In the genomic region with DNA sequence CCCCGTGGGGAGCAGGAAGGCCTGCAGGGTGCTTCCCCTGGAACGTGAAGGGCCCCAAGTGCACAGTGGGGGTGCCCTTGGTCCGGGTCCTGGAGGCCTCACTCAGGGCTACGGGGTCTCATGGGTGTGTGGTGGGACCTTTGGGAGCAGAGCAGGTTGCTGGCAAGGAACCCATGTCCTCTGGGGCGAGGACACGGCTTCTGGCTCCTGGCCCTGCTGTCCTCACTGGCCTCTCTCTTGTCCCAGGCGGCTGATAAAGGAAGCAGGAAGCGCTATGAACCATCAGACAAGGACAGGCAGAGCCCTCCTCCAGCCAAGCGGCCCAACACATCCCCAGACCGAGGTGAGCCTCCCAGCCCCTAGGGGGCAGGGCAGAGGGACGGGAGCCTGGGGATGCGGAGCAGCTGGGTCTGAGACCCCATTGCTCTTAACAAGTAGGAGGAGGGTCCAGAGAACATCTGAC, we compare ENCODE assay signal across 1 cellular context.
TF ChIP-seq lines count a peak whose summit lies in the region.

No MANE protein-coding gene starts in this region.

TF ChIP-seq in K562, 482 proteins besides CTCF, POLR2A, EP300 and RAD21 (continues in another document):
- TF ChIP-seq ZNF644 (tag; IDR thresholded peaks at IDR 0.05; ENCODE audit: low read depth) (no peak), ZNF23 (CRISPR knock-in tag; IDR thresholded peaks at IDR 0.05) (no peak), PRDM10 (IDR thresholded peaks at IDR 0.05; ENCODE audit: partially characterized antibody) (peak; percentile 35), HMGXB4 (CRISPR knock-in tag; IDR thresholded peaks at IDR 0.05) (no peak), MAFK (IDR thresholded peaks at IDR 0.05; ENCODE audit: low read length) (no peak), ZNF717 (CRISPR knock-in tag; IDR thresholded peaks at IDR 0.05) (no peak), SRSF9 (IDR thresholded peaks at IDR 0.05; ENCODE audit: borderline replicate concordance, low read depth, low read length) (no peak), ZBTB11 (CRISPR knock-in tag; IDR thresholded peaks at IDR 0.05) (no peak), ETV6 (IDR thresholded peaks at IDR 0.05; ENCODE audit: borderline replicate concordance in 1 of 2, low read depth in 2 of 2, low read length in 1 of 2) (no peak), ETV6 (CRISPR knock-in tag; IDR thresholded peaks at IDR 0.05; ENCODE audit: borderline replicate concordance) (no peak), CAMTA2 (CRISPR knock-in tag; conservative IDR thresholded peaks at IDR 0.05) (no peak), ZBTB7A (IDR thresholded peaks at IDR 0.05; ENCODE audit: borderline replicate concordance, control insufficient read depth, low read depth, low read length) (peak; percentile 67; the same call in 1 of the 2 replicates), GTF2A2 (tag; IDR thresholded peaks at IDR 0.05) (no peak), ZFPM2 (CRISPR knock-in tag; IDR thresholded peaks at IDR 0.05) (no peak), HLTF (IDR thresholded peaks at IDR 0.05) (no peak), NCOA6 (IDR thresholded peaks at IDR 0.05) (no peak), RFX5 (IDR thresholded peaks at IDR 0.05; ENCODE audit: low read depth, low read length) (no peak), JUN (IDR thresholded peaks at IDR 0.05; ENCODE audit: borderline replicate concordance, low read depth, low read length) (0 out of 2 replicates have a peak, but pooled peaks have one; percentile 41), JUN (CRISPR knock-in tag; IDR thresholded peaks at IDR 0.05; ENCODE audit: borderline replicate concordance) (no peak), DIDO1 (tag; IDR thresholded peaks at IDR 0.05; ENCODE audit: low read depth) (no peak), PHB2 (IDR thresholded peaks at IDR 0.05; ENCODE audit: low read depth) (no peak), ZNF217 (CRISPR knock-in tag; IDR thresholded peaks at IDR 0.05) (no peak), HDGF (IDR thresholded peaks at IDR 0.05) (peak; percentile 80), NCOA4 (IDR thresholded peaks at IDR 0.05; ENCODE audit: partially characterized antibody) (no peak), KAT2B (IDR thresholded peaks at IDR 0.05; ENCODE audit: low read depth, low read length) (peak; percentile 40), POLR2B (IDR thresholded peaks at IDR 0.05; ENCODE audit: low read depth, partially characterized antibody) (no peak), ZBED1 (IDR thresholded peaks at IDR 0.05) (no peak; the same call in 1 of the 2 replicates), ZNF184 (CRISPR knock-in tag; IDR thresholded peaks at IDR 0.05) (no peak), ZNF76 (CRISPR knock-in tag; IDR thresholded peaks at IDR 0.05; ENCODE audit: borderline replicate concordance) (no peak), HCFC1 (IDR thresholded peaks at IDR 0.05; ENCODE audit: low read depth, low read length) (peak; percentile 69), RAD51 (IDR thresholded peaks at IDR 0.05; ENCODE audit: borderline replicate concordance, low read depth) (no peak), RCOR1 (IDR thresholded peaks at IDR 0.05; ENCODE audit: borderline replicate concordance in 1 of 2, low read depth in 2 of 2, low read length in 2 of 2) (peak; percentile 46 to 97; a peak in 3 of 4 replicates), ZNF274 (IDR thresholded peaks at IDR 0.05; ENCODE audit: borderline replicate concordance, low read depth, low read length) (no peak), FUS (optimal IDR thresholded peaks at IDR 0.05; ENCODE audit: low read depth, low read length) (no peak), TRIM25 (IDR thresholded peaks at IDR 0.05; ENCODE audit: borderline replicate concordance) (no peak), HNRNPK (IDR thresholded peaks at IDR 0.05; ENCODE audit: low read depth, low read length, poor library complexity, severe bottlenecking) (no peak), ERF (CRISPR knock-in tag; IDR thresholded peaks at IDR 0.05) (no peak), CBX1 (IDR thresholded peaks at IDR 0.05; ENCODE audit: low read depth) (no peak), GATAD2B (IDR thresholded peaks at IDR 0.05; ENCODE audit: borderline replicate concordance) (no peak), ETS2 (tag; IDR thresholded peaks at IDR 0.05; ENCODE audit: borderline replicate concordance, poor library complexity, severe bottlenecking) (no peak), ZNF384 (IDR thresholded peaks at IDR 0.05; ENCODE audit: low read depth, low read length) (no peak), GTF2F1 (IDR thresholded peaks at IDR 0.05; ENCODE audit: low read depth, low read length) (no peak), POLR3A (IDR thresholded peaks at IDR 0.05; ENCODE audit: borderline replicate concordance, extremely low read depth, insufficient read depth, insufficient read length) (no peak), KDM4B (IDR thresholded peaks at IDR 0.05; ENCODE audit: borderline replicate concordance in 2 of 2, low read depth in 1 of 2) (no peak), ZNF174 (CRISPR knock-in tag; IDR thresholded peaks at IDR 0.05) (no peak), RNF219 (CRISPR knock-in tag; IDR thresholded peaks at IDR 0.05) (no peak), SMARCA5 (IDR thresholded peaks at IDR 0.05) (no peak), BCOR (IDR thresholded peaks at IDR 0.05) (no peak; the same call in 1 of the 2 replicates), SMC3 (conservative IDR thresholded peaks at IDR 0.05; ENCODE audit: insufficient read depth, low read depth, low read length) (peak; percentile 60)
- TF ChIP-seq, protein P1, sequence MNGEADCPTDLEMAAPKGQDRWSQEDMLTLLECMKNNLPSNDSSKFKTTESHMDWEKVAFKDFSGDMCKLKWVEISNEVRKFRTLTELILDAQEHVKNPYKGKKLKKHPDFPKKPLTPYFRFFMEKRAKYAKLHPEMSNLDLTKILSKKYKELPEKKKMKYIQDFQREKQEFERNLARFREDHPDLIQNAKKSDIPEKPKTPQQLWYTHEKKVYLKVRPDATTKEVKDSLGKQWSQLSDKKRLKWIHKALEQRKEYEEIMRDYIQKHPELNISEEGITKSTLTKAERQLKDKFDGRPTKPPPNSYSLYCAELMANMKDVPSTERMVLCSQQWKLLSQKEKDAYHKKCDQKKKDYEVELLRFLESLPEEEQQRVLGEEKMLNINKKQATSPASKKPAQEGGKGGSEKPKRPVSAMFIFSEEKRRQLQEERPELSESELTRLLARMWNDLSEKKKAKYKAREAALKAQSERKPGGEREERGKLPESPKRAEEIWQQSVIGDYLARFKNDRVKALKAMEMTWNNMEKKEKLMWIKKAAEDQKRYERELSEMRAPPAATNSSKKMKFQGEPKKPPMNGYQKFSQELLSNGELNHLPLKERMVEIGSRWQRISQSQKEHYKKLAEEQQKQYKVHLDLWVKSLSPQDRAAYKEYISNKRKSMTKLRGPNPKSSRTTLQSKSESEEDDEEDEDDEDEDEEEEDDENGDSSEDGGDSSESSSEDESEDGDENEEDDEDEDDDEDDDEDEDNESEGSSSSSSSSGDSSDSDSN (IDR thresholded peaks at IDR 0.05; ENCODE audit: borderline replicate concordance in 1 of 2, low read depth in 2 of 2, low read length in 2 of 2) = peak; percentile 44 to 81; a peak in 1 of 4 replicates
- TF ChIP-seq, protein P2, sequence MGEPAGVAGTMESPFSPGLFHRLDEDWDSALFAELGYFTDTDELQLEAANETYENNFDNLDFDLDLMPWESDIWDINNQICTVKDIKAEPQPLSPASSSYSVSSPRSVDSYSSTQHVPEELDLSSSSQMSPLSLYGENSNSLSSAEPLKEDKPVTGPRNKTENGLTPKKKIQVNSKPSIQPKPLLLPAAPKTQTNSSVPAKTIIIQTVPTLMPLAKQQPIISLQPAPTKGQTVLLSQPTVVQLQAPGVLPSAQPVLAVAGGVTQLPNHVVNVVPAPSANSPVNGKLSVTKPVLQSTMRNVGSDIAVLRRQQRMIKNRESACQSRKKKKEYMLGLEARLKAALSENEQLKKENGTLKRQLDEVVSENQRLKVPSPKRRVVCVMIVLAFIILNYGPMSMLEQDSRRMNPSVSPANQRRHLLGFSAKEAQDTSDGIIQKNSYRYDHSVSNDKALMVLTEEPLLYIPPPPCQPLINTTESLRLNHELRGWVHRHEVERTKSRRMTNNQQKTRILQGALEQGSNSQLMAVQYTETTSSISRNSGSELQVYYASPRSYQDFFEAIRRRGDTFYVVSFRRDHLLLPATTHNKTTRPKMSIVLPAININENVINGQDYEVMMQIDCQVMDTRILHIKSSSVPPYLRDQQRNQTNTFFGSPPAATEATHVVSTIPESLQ (CRISPR knock-in tag; IDR thresholded peaks at IDR 0.05) = no peak
